Comparison of ENCODE assay signal across 16 cellular contexts in the genomic region with DNA sequence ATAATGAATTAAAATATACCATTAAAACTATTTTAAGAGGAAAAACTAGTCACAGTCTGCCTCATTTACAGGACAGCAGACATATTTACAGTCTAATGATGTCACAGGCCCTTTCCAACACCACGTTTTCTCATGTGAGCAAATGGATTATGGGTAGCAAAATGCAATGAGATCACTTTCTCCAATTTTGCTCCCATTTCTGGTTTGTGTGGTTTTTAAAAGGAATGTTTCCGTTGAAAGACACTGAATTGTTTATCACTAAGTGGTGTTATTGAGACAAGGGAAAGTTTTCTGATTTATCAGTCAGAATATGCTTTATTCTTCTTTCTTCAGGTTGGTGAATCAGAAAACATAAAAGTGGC. TPM values are rescaled to one million over a fixed set of nuclear protein-coding genes. Genes with fewer than 3 reads are reported as not detected.
DNase-seq lines count a peak whose midpoint lies in the region; ATAC-seq and TF ChIP-seq lines count a peak whose summit lies in the region.
"Had no signal": no experiment of that assay in that cellular context is flagged by ENCODE, and none has a peak within 500 bp of the region (broad histone marks: within the 10 kb centered on the region; RNA-seq: fewer than 3 reads in every experiment).

No MANE protein-coding gene starts in this region.

- H3K27ac ChIP-seq in GM23248 (peak overlapping the region; percentile 87), foreskin keratinocyte (peak overlapping the region; percentile 84)

- peaks cover 15% of the 10 kb centered on the region for H3K4me1 Mint-ChIP-seq in T-helper 17 cell

- 0 out of 2 replicates have a peak overlapping the region, but pooled peaks have one; percentile 2 for H3K9ac ChIP-seq in GM23248

- peaks cover 25% of the 10 kb centered on the region for H3F3A ChIP-seq in GM23248 (ENCODE audit: insufficient read depth)

- H3K36me3 Mint-ChIP-seq in T-helper 17 cell (ENCODE audit: low read depth), result peaks cover 2% of the 10 kb centered on the region

- H3K79me2 ChIP-seq in GM23248 (ENCODE audit: insufficient read depth), result peaks cover 21% of the 10 kb centered on the region

- 11 to 28% methylated on average over 2 of the region's 2 CpGs for WGBS in GM23248 (ENCODE audit: low coverage in 1 of 2, low lambda C conversion rate in 2 of 2, missing lambda C conversion rate in 2 of 2), 2 experiments

- DNase-seq in A172 (ENCODE audit: low spot score) (peak; percentile 29), GM23248 (peak; percentile 78), T-helper 17 cell (no peak), foreskin keratinocyte (no peak), inferior parietal cortex (ENCODE audit: extremely low spot score) (no peak), DMS114 treated with DMSO at 0.1 percent for 48 hours (lab: John Stamatoyannopoulos, UW; ENCODE audit: unreplicated experiment) (no peak), COR-L47 (lab: John Stamatoyannopoulos, UW) (no peak)
- DNase-seq: activated CD4-positive, alpha-beta T cell treated with anti-CD3 and anti-CD28 coated beads, Interleukin-2, amount 50 U/mL, for 1 hour; aorta; BE2C; effector memory CD4-positive, alpha-beta T cell; GF-D8; psoas muscle; stimulated activated CD4-positive, alpha-beta T cell treated with anti-CD3 and anti-CD28 coated beads, Interleukin-1b, Interleukin-23, amount 100 ng/mL, for 48 hours; SW 1271 had no signal

- no peak for TF ChIP-seq CTCF in foreskin keratinocyte (conservative IDR thresholded peaks at IDR 0.05)

- no peaks in the 10 kb centered on the region for H3K9me2 ChIP-seq in GM23248 (ENCODE audit: insufficient read depth)

- H3K4me3 ChIP-seq in GM23248, result no peak overlapping the region

- H3K4me1 ChIP-seq in GM23248 (ENCODE audit: insufficient read depth), result peaks cover 31% of the 10 kb centered on the region
- H3K4me1 ChIP-seq in foreskin keratinocyte, result peaks cover 10% of the 10 kb centered on the region
- H3K4me1 ChIP-seq: BE2C had no signal

- H4K20me1 ChIP-seq in GM23248 (ENCODE audit: insufficient read depth), result no peaks in the 10 kb centered on the region

- H3K36me3 ChIP-seq in GM23248 (ENCODE audit: low read depth), result no peaks in the 10 kb centered on the region
- H3K36me3 ChIP-seq: BE2C had no signal

- H3K9me3 ChIP-seq in GM23248 (ENCODE audit: low read depth), result no peaks in the 10 kb centered on the region
- no peaks in the 10 kb centered on the region for H3K9me3 ChIP-seq in T-helper 17 cell (ENCODE audit: control insufficient read depth, low read length, poor library complexity, severe bottlenecking)
- H3K9me3 ChIP-seq: BE2C, psoas muscle had no signal

- no peak overlapping the region for H3K4me2 ChIP-seq in GM23248 (ENCODE audit: unreplicated experiment)

- in situ Hi-C loops in GM23248 (cut with MboI), result no loop called here

- no peaks in the 10 kb centered on the region for H3K27me3 Mint-ChIP-seq in T-helper 17 cell

- H3K27ac Mint-ChIP-seq in T-helper 17 cell, result peak overlapping the region; percentile 95

- H3K27me3 ChIP-seq in GM23248 (replicated peaks; ENCODE audit: insufficient read depth) (no peaks in the 10 kb centered on the region), foreskin keratinocyte (no peaks in the 10 kb centered on the region)
- H3K27me3 ChIP-seq: BE2C had no signal

- peak overlapping the region; percentile 87; the same call in 1 of the 2 replicates for H2AFZ ChIP-seq in GM23248

- ATAC-seq in T-helper 17 cell (no peak), foreskin keratinocyte (no peak), HG02588 (IDR thresholded peaks at IDR 0.05; ENCODE audit: unreplicated experiment) (no peak)
- ATAC-seq: psoas muscle had no signal

- no peak overlapping the region for H3K4me3 Mint-ChIP-seq in T-helper 17 cell

RNA-seq across cellular contexts. Expression of gene NR4A2, which starts 11.4 kb away (rescaled TPM):
- total RNA-seq in A172 (2014; rRNA removed; shearing (Covaris generic)), result 0.10 TPM in 2 replicates
- total RNA-seq in GM23248 (2014; rRNA removed; shearing (Covaris generic)), result 0.86 and 1.1 TPM in 2 replicates
- 1.9 and 2.9 TPM in 2 replicates for polyA plus RNA-seq in GM23248 (2016; fragmentation: Nextera tagmentation; extraction: Ambion mirVana)
- total RNA-seq in T-helper 17 cell, result 100 to 1,000 TPM; 213 to 250 TPM
- total RNA-seq in foreskin keratinocyte, result 0.31 and 0.32 TPM in 2 replicates
- 0.17 and 0.30 TPM in 2 replicates for polyA plus RNA-seq in foreskin keratinocyte

Comparison
In these comparisons a context has a peak if more than half of its experiments do, and no peak if none do; other contexts are left out.
1. DNase-seq: peak in A172 (single experiment) and GM23248 (single experiment); none in T-helper 17 cell (0 of 3), foreskin keratinocyte (0 of 2), inferior parietal cortex (single experiment), DMS114 treated with DMSO at 0.1 percent for 48 hours (single experiment) and COR-L47 (single experiment).
2. RNA of gene NR4A2, which starts 11.4 kb away (total RNA-seq): 213 to 250 TPM in T-helper 17 cell; 0.86 to 1.1 TPM in GM23248, 0.31 to 0.32 TPM in foreskin keratinocyte and 0.10 TPM in A172; every median in the first group is over 10 times any median in the second.